ENCODE assay signal across 25 cellular contexts in genomic region chr10:83692196-83692595, GRCh38.
"Had no signal": no experiment of that assay in that cellular context is flagged by ENCODE, and none has a peak within 500 bp of the region (broad histone marks: within the 10 kb centered on the region; RNA-seq: fewer than 3 reads in every experiment).

No MANE protein-coding gene starts in this region.

- H3K36me3 ChIP-seq: adrenal gland, Peyer's patch, SJCRH30 had no signal

- ATAC-seq: activated CD8-positive, alpha-beta T cell treated with anti-CD3 and anti-CD28 coated beads for 36 hours; body of pancreas had no signal

- H3K36me3 Mint-ChIP-seq: activated naive CD8-positive, alpha-beta T cell treated with anti-CD3 and anti-CD28 coated beads, Interleukin-2, amount 10 ng/mL, durations not matched to agents 7 days and 5 days had no signal

- H3K27me3 ChIP-seq: adrenal gland, body of pancreas, Peyer's patch, SJCRH30 had no signal

- H3K4me3 Mint-ChIP-seq: activated CD8-positive, alpha-beta T cell treated with anti-CD3 and anti-CD28 coated beads for 36 hours; activated naive CD8-positive, alpha-beta T cell treated with anti-CD3 and anti-CD28 coated beads, Interleukin-2, amount 10 ng/mL, durations not matched to agents 7 days and 5 days; central memory CD8-positive, alpha-beta T cell had no signal

- H3K9me2 ChIP-seq: SK-N-SH had no signal

- H3K27me3 Mint-ChIP-seq: activated CD8-positive, alpha-beta T cell treated with anti-CD3 and anti-CD28 coated beads for 36 hours; activated naive CD8-positive, alpha-beta T cell treated with anti-CD3 and anti-CD28 coated beads, Interleukin-2, amount 10 ng/mL, durations not matched to agents 7 days and 5 days; central memory CD8-positive, alpha-beta T cell had no signal

- DNase-seq: activated CD4-positive, alpha-beta T cell treated with anti-CD3 and anti-CD28 coated beads, Interleukin-2, amount 50 U/mL, for 1 hour; activated CD4-positive, CD25-positive, alpha-beta regulatory T cell; activated CD8-positive, alpha-beta memory T cell treated with anti-CD3 and anti-CD28 coated beads, Interleukin-2, amount 50 U/mL, for 4 hours; activated CD8-positive, alpha-beta T cell treated with anti-CD3 and anti-CD28 coated beads for 36 hours; activated naive CD4-positive, alpha-beta T cell treated with anti-CD3 and anti-CD28 coated beads, Interleukin-2, amount 50 U/mL, for 16 hours; activated naive CD8-positive, alpha-beta T cell treated with anti-CD3 and anti-CD28 coated beads, Interleukin-2, amount 10 ng/mL, durations not matched to agents 7 days and 5 days; adrenal gland; aorta; body of pancreas; NCI-H1048; NCI-H1930; NCI-H2171; NCI-H2227 treated with DMSO at 0.1 percent for 48 hours; NCI-H446 treated with DMSO at 0.1 percent for 48 hours; NCI-H524 treated with DMSO at 0.1 percent for 48 hours; NCI-H82; Peyer's patch; Right ventricle myocardium superior; SJCRH30; SK-N-SH; T-helper 1 cell had no signal

- H3K27ac ChIP-seq: adrenal gland, body of pancreas, KMS-11, Peyer's patch, RWPE1, SJCRH30, VCaP had no signal

- H3K4me1 Mint-ChIP-seq: activated naive CD8-positive, alpha-beta T cell treated with anti-CD3 and anti-CD28 coated beads, Interleukin-2, amount 10 ng/mL, durations not matched to agents 7 days and 5 days; central memory CD8-positive, alpha-beta T cell had no signal

- H3K27ac Mint-ChIP-seq: activated CD8-positive, alpha-beta T cell treated with anti-CD3 and anti-CD28 coated beads for 36 hours; activated naive CD8-positive, alpha-beta T cell treated with anti-CD3 and anti-CD28 coated beads, Interleukin-2, amount 10 ng/mL, durations not matched to agents 7 days and 5 days had no signal

- H3K4me1 ChIP-seq: adrenal gland, body of pancreas, Peyer's patch, SJCRH30 had no signal

- H3K4me3 ChIP-seq: adrenal gland, body of pancreas, Peyer's patch, SJCRH30 had no signal

- H3K9me3 Mint-ChIP-seq: activated CD8-positive, alpha-beta T cell treated with anti-CD3 and anti-CD28 coated beads for 36 hours; activated naive CD8-positive, alpha-beta T cell treated with anti-CD3 and anti-CD28 coated beads, Interleukin-2, amount 10 ng/mL, durations not matched to agents 7 days and 5 days; central memory CD8-positive, alpha-beta T cell had no signal

- H3K4me2 ChIP-seq: KMS-11, SK-N-SH had no signal

- H3K9me3 ChIP-seq: adrenal gland, body of pancreas, Peyer's patch, SJCRH30, SK-N-SH had no signal
